ENCODE assay signal across 16 cellular contexts in the genomic region with DNA sequence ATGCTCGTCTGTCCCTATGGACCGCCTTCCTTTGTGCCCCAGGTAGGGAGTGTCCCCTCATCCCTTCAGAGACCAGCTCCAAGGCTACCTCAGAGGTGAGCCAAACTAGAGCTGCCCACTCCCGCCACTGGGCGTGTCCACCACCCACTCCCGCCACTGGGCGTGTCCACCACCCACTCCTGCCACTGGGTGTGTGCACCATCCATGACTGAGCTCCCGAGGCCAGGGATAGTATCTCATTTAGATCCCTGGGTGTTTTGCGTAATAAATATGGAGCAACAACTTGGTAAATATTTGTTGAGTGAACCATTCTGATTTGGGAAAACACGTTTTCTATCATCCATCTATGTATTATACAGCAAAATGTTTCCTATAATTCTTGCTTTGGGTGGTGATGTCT.
DNase-seq lines count a peak whose midpoint lies in the region; ATAC-seq and TF ChIP-seq lines count a peak whose summit lies in the region.
"Had no signal": no experiment of that assay in that cellular context is flagged by ENCODE, and none has a peak within 500 bp of the region (broad histone marks: within the 10 kb centered on the region; RNA-seq: fewer than 3 reads in every experiment).

No MANE protein-coding gene starts in this region.

- TF ChIP-seq POLR2A in sigmoid colon (IDR thresholded peaks at IDR 0.05) = no peak

- H3K4me3 Mint-ChIP-seq in GM23338 (no peak overlapping the region), progenitor cell of endocrine pancreas (ENCODE audit: low read depth) (no peak overlapping the region)
- H3K4me3 Mint-ChIP-seq: CD8-positive, alpha-beta T cell had no signal

- H3K79me2 ChIP-seq in GM23338 (replicated peaks; ENCODE audit: insufficient read depth) = peaks cover 38% of the 10 kb centered on the region

- H4K20me1 ChIP-seq in GM23338 (replicated peaks; ENCODE audit: insufficient read depth) = no peaks in the 10 kb centered on the region; the same call in none of the 2 replicates

- ATAC-seq in GM23338 (no peak), esophagus mucosa (peak; percentile 45), GM19395 (IDR thresholded peaks at IDR 0.05; ENCODE audit: unreplicated experiment) (no peak)
- ATAC-seq: CD8-positive, alpha-beta T cell had no signal

- H3K27ac ChIP-seq in GM23338 (ENCODE audit: low read depth) (0 out of 2 replicates have a peak overlapping the region, but pooled peaks have one; percentile 50), sigmoid colon (peak overlapping the region in 3 of 4 donors; percentile 69 to 93 (median 86))
- H3K27ac ChIP-seq: BLaER1, GM23248 had no signal

- no peak overlapping the region for H3K4me2 ChIP-seq in GM23338

- H3F3A ChIP-seq in GM23338 (replicated peaks; ENCODE audit: low read depth) = peaks cover 6% of the 10 kb centered on the region; the same call in 1 of the 2 replicates

- H3K36me3 ChIP-seq in GM23338 (ENCODE audit: insufficient read depth) (no peaks in the 10 kb centered on the region; the same call in 1 of the 2 replicates), sigmoid colon (no peaks in the 10 kb centered on the region)

- H3K4me3 ChIP-seq in GM23338 (no peak overlapping the region), sigmoid colon (no peak overlapping the region)
- H3K4me3 ChIP-seq: BLaER1, GM23248 had no signal

- H3K4me1 ChIP-seq in GM23338 (ENCODE audit: insufficient read depth) (peaks cover 5% of the 10 kb centered on the region; the same call in 1 of the 2 replicates), sigmoid colon (peaks cover 0 to 48% (median 28%) of the 10 kb centered on the region in 4 donors)

- TF ChIP-seq EP300 in sigmoid colon (IDR thresholded peaks at IDR 0.05) = no peak

- WGBS in sigmoid colon, 2 donors = 38 to 81% methylated on average over 9 of the region's 9 CpGs

- H3K36me3 Mint-ChIP-seq in GM23338 (ENCODE audit: low read depth) = peaks cover 4% of the 10 kb centered on the region; the same call in 2 of the 3 replicates
- peaks cover 3% of the 10 kb centered on the region for H3K36me3 Mint-ChIP-seq in progenitor cell of endocrine pancreas (ENCODE audit: insufficient read depth)
- H3K36me3 Mint-ChIP-seq: CD8-positive, alpha-beta T cell had no signal

- H3K27me3 Mint-ChIP-seq in GM23338 (ENCODE audit: insufficient read depth, low read depth, poor library complexity) (peaks cover 23% of the 10 kb centered on the region), progenitor cell of endocrine pancreas (peaks cover 67% of the 10 kb centered on the region)

- no peaks in the 10 kb centered on the region for H3K9me3 ChIP-seq in sigmoid colon

- H3K9me2 ChIP-seq in GM23338 (ENCODE audit: insufficient read depth) = no peaks in the 10 kb centered on the region

- H3K27ac Mint-ChIP-seq in GM23338 (no peak overlapping the region), progenitor cell of endocrine pancreas (no peak overlapping the region)
- H3K27ac Mint-ChIP-seq: CD8-positive, alpha-beta T cell had no signal

- intact Hi-C loops in sigmoid colon (cut with DNase I) = loop anchor here (5.0 kb wide), 1 partner anchor 200 kb away; no protein-coding TSS in a partner anchor

- H3K9me3 Mint-ChIP-seq in GM23338 (no peaks in the 10 kb centered on the region; the same call in 2 of the 3 replicates), progenitor cell of endocrine pancreas (ENCODE audit: low read depth) (peaks cover 7% of the 10 kb centered on the region)
- H3K9me3 Mint-ChIP-seq: CD8-positive, alpha-beta T cell had no signal

- DNase-seq in GM23338 (ENCODE audit: low spot score) (no peak), NCI-H69 (lab: John Stamatoyannopoulos, UW) (peak; percentile 10), sigmoid colon (no peak), NCI-H510A (lab: John Stamatoyannopoulos, UW) (no peak), progenitor cell of endocrine pancreas (ENCODE audit: low spot score, unreplicated experiment) (no peak)
- DNase-seq: CD8-positive, alpha-beta T cell; GM23248; Kasumi-1; NCI-H1105 treated with DMSO at 0.1 percent for 48 hours; NCI-H1694 treated with DMSO at 0.1 percent for 48 hours; NCI-H226; NCI-H774; SW 1271 had no signal

- peaks cover 26% of the 10 kb centered on the region for H3K4me1 Mint-ChIP-seq in GM23338
- H3K4me1 Mint-ChIP-seq in progenitor cell of endocrine pancreas (ENCODE audit: low read depth) = peaks cover 11% of the 10 kb centered on the region

- H3K27me3 ChIP-seq in GM23338 (ENCODE audit: insufficient read depth) (peaks cover 4% of the 10 kb centered on the region; the same call in 1 of the 2 replicates), sigmoid colon (no peaks in the 10 kb centered on the region)
- H3K27me3 ChIP-seq: BLaER1 had no signal

- H2AFZ ChIP-seq in GM23338 = no peak overlapping the region
- H2AFZ ChIP-seq: GM23248 had no signal

- TF ChIP-seq CTCF in GM23338 (conservative IDR thresholded peaks at IDR 0.05; ENCODE audit: low read depth in 2 of 2) = no peak
- no peak for TF ChIP-seq CTCF in sigmoid colon (IDR thresholded peaks at IDR 0.05)
- TF ChIP-seq CTCF in progenitor cell of endocrine pancreas (IDR thresholded peaks at IDR 0.05; ENCODE audit: unreplicated experiment) = no peak

TF ChIP-seq in GM23338, 12 proteins besides CTCF, POLR2A, EP300 and RAD21:
- no peak for TF ChIP-seq EZH2 (IDR thresholded peaks at IDR 0.05; ENCODE audit: low read depth, unreplicated experiment)
- TF ChIP-seq ZNF331 (CRISPR knock-in tag; IDR thresholded peaks at IDR 0.05; ENCODE audit: low read depth) = no peak
- no peak for TF ChIP-seq ZNF114 (CRISPR knock-in tag; IDR thresholded peaks at IDR 0.05)
- TF ChIP-seq, protein P1, sequence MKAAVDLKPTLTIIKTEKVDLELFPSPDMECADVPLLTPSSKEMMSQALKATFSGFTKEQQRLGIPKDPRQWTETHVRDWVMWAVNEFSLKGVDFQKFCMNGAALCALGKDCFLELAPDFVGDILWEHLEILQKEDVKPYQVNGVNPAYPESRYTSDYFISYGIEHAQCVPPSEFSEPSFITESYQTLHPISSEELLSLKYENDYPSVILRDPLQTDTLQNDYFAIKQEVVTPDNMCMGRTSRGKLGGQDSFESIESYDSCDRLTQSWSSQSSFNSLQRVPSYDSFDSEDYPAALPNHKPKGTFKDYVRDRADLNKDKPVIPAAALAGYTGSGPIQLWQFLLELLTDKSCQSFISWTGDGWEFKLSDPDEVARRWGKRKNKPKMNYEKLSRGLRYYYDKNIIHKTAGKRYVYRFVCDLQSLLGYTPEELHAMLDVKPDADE (IDR thresholded peaks at IDR 0.05) = no peak
